Comparison of ENCODE assay signal across 18 cellular contexts in the genomic region with DNA sequence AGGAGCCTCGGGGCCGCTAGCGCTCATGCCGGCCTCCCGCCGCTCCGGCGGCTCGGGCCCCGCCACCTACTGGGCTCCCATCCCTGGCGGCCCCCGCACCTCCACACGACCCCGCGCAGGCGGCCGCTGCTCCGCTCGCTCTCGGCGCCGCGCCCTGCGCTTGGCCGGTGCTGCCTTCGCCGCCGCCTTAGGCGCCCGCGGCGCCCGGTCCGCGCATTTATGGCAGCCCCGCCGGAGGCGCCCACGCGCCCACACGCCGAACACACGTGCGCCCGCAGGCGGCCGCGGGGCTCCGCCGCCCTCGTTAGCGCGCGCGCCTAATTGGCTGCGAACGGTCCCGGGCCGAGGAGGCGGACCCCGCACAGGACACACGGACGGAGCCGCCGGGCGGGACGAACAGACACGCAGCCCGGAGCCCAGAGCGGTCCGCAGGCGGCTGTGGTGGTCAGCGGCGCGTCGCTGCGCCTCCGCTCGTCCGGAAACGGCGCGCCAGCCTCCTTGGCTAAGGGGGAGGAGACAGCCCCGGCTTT. TPM values are rescaled to one million over a fixed set of nuclear protein-coding genes. Genes with fewer than 3 reads are reported as not detected.
DNase-seq lines count a peak whose midpoint lies in the region; ATAC-seq, FAIRE-seq and TF ChIP-seq lines count a peak whose summit lies in the region.
"Had no signal": no experiment of that assay in that cellular context is flagged by ENCODE, and none has a peak within 500 bp of the region (broad histone marks: within the 10 kb centered on the region; RNA-seq: fewer than 3 reads in every experiment).

A gene (minus strand): TSS at position 27 of the 530 bp plus-strand sequence. CDS start 0 bp downstream, at position 27.

- no peak for FAIRE-seq in H1 (lab: Jason Lieb, UNC)

- peak; percentile 31 for DNase-seq in activated T-cell treated with anti-CD3 and anti-CD28 coated beads, Interleukin-2, amount 50 U/mL, for 24 hours
- no peak for DNase-seq in activated T-cell treated with anti-CD3 and anti-CD28 coated beads, Interleukin-2, amount 50 U/mL, for 4 hours
- DNase-seq in H1 (ENCODE audit: low read depth in 1 of 2, low spot score in 2 of 2), result no peak
- DNase-seq in stimulated activated naive B cell treated with anti-CD40 and anti-IgM and Interleukin-4, amounts not matched to agents 10 μg/mL and 1 μg/mL and 100 μg/mL, for 72 hours, result no peak
- DNase-seq in retina, result no peak
- DNase-seq in GM19238 (ENCODE audit: insufficient read length, low spot score), result no peak
- no peak for DNase-seq in Peyer's patch
- DNase-seq: DMS79 treated with DMSO at 0.1 percent for 48 hours, foreskin melanocyte, immature natural killer cell, NCI-H187, NCI-H526, occipital lobe, PC-9 had no signal

- TF ChIP-seq CTCF in H1 (IDR thresholded peaks at IDR 0.05; ENCODE audit: control extremely low read depth in 1 of 3, insufficient read depth in 1 of 3, low read depth in 1 of 3, low read length in 3 of 3) (no peak), Peyer's patch (IDR thresholded peaks at IDR 0.05) (no peak)

- no peak within 1 kb of the TSS for H2BK5ac ChIP-seq in H1 (ENCODE audit: low read depth, low read length)

- no peak within 1 kb of the TSS for H2AFZ ChIP-seq in H1 (ENCODE audit: low read length)
- H2AFZ ChIP-seq: PC-9 had no signal

- H3K27me3 ChIP-seq in H1 (replicated peaks in 1 of 4; ENCODE audit: control insufficient read depth in 3 of 4, extremely low read depth in 1 of 4, insufficient read depth in 3 of 4, low read length in 3 of 4), result peaks cover 81 to 99% (median 98%) of the 10 kb centered on the region in 4 experiments
- peaks cover 0 to 68% of the 10 kb centered on the region in 2 donors for H3K27me3 ChIP-seq in Peyer's patch

- H3K23me2 ChIP-seq in H1 (ENCODE audit: low read depth, low read length), result peaks cover 2% of the 10 kb centered on the region; the same call in 1 of the 2 replicates

- 8% methylated on average over 47 of the region's 84 CpGs; no CpG with 5 or more reads in 1 of the 2 experiments for WGBS in H1 (ENCODE audit: extremely low coverage in 1 of 2, insufficient coverage in 1 of 2, insufficient read length in 1 of 2, insufficient replicate concordance in 2 of 2, low coverage in 1 of 2, low lambda C conversion rate in 2 of 2, missing lambda C conversion rate in 1 of 2), 2 experiments

- no peaks in the 10 kb centered on the region for H3K36me3 Mint-ChIP-seq in activated T-cell treated with anti-CD3 and anti-CD28 coated beads, Interleukin-2, amount 50 U/mL, for 24 hours (ENCODE audit: low read depth)
- H3K36me3 Mint-ChIP-seq in activated T-cell treated with anti-CD3 and anti-CD28 coated beads, Interleukin-2, amount 50 U/mL, for 4 hours (ENCODE audit: insufficient read depth), result no peaks in the 10 kb centered on the region
- H3K36me3 Mint-ChIP-seq in IgD-negative memory B cell, result no peaks in the 10 kb centered on the region
- H3K36me3 Mint-ChIP-seq in stimulated activated naive B cell treated with anti-CD40 and anti-IgM and Interleukin-4, amounts not matched to agents 10 μg/mL and 1 μg/mL and 100 μg/mL, for 72 hours, result peaks cover 4 to 10% of the 10 kb centered on the region in 2 donors
- H3K36me3 Mint-ChIP-seq: immature natural killer cell had no signal

- no peak for ATAC-seq in activated T-cell treated with anti-CD3 and anti-CD28 coated beads, Interleukin-2, amount 50 U/mL, for 4 hours
- ATAC-seq in stimulated activated naive B cell treated with anti-CD40 and anti-IgM and Interleukin-4, amounts not matched to agents 10 μg/mL and 1 μg/mL and 100 μg/mL, for 72 hours (replicated peaks), result no peak

- no peak within 1 kb of the TSS for H3K56ac ChIP-seq in H1 (replicated peaks; ENCODE audit: insufficient read length, low read depth, low read length)

- H3K9me3 ChIP-seq in H1 (ENCODE audit: insufficient read depth in 2 of 2, low read depth in 1 of 2, low read length in 1 of 2), result no peaks in the 10 kb centered on the region; a peak in 1 of 4 replicates
- no peaks in the 10 kb centered on the region for H3K9me3 ChIP-seq in Peyer's patch

- no peak within 1 kb of the TSS for H3K4ac ChIP-seq in H1 (replicated peaks; ENCODE audit: insufficient read length, low read depth, low read length)

- H3K9me3 Mint-ChIP-seq in activated T-cell treated with anti-CD3 and anti-CD28 coated beads, Interleukin-2, amount 50 U/mL, for 24 hours, result no peaks in the 10 kb centered on the region
- no peaks in the 10 kb centered on the region for H3K9me3 Mint-ChIP-seq in activated T-cell treated with anti-CD3 and anti-CD28 coated beads, Interleukin-2, amount 50 U/mL, for 4 hours
- no peaks in the 10 kb centered on the region for H3K9me3 Mint-ChIP-seq in IgD-negative memory B cell
- peaks cover 0 to 1% of the 10 kb centered on the region in 2 donors for H3K9me3 Mint-ChIP-seq in stimulated activated naive B cell treated with anti-CD40 and anti-IgM and Interleukin-4, amounts not matched to agents 10 μg/mL and 1 μg/mL and 100 μg/mL, for 72 hours
- H3K9me3 Mint-ChIP-seq: mesothelial cell of epicardium; stimulated activated naive CD8-positive, alpha-beta T cell treated with anti-CD3 and anti-CD28 coated beads, Interleukin-15, Interleukin-2, amounts not matched to agents 100 ng/mL and 50 ng/mL, for 24 hours had no signal

- no peak within 1 kb of the TSS for H2BK15ac ChIP-seq in H1 (ENCODE audit: low read length)

- H4K5ac ChIP-seq in H1 (ENCODE audit: insufficient read length, low read depth, low read length), result no peak within 1 kb of the TSS

- H3K36me3 ChIP-seq in H1 (ENCODE audit: control insufficient read depth in 2 of 4, insufficient read depth in 4 of 4, low read length in 3 of 4), result peaks cover 0 to 31% (median 0%) of the 10 kb centered on the region in 4 experiments; a peak in 1 of 8 replicates
- no peaks in the 10 kb centered on the region for H3K36me3 ChIP-seq in Peyer's patch

- H3K79me2 ChIP-seq in H1 (ENCODE audit: control insufficient read depth in 1 of 2, insufficient read depth in 2 of 2, low read length in 2 of 2), result no peaks in the 10 kb centered on the region

- no peak within 1 kb of the TSS for H3K23ac ChIP-seq in H1 (ENCODE audit: insufficient read length)

- no peak within 1 kb of the TSS for H3K14ac ChIP-seq in H1 (ENCODE audit: insufficient read length)

- no peak within 1 kb of the TSS for H2BK120ac ChIP-seq in H1 (replicated peaks; ENCODE audit: low read depth, low read length)

- no peak for TF ChIP-seq POLR2A in H1 (IDR thresholded peaks at IDR 0.05; ENCODE audit: control extremely low read depth in 1 of 2, low read depth in 2 of 2, low read length in 2 of 2)
- no peak for TF ChIP-seq POLR2A in Peyer's patch (IDR thresholded peaks at IDR 0.05)

- no peaks in the 10 kb centered on the region for H3K79me1 ChIP-seq in H1 (ENCODE audit: low read depth, low read length)

- H3K4me3 ChIP-seq in H1 (ENCODE audit: extremely low read depth in 1 of 4, insufficient read depth in 2 of 4, low read depth in 3 of 4, low read length in 4 of 4) (peak within 1 kb of the TSS in 2 of 4 experiments; percentile 10 to 65; a peak in 3 of 8 replicates), Peyer's patch (no peak within 1 kb of the TSS)
- H3K4me3 ChIP-seq: PC-9, smooth muscle cell had no signal

- no peak for TF ChIP-seq RAD21 in H1 (IDR thresholded peaks at IDR 0.05 in 1 of 2, conservative IDR thresholded peaks at IDR 0.05 in 1 of 2; ENCODE audit: low read depth in 2 of 2, low read length in 2 of 2)

- H3K27ac Mint-ChIP-seq in activated T-cell treated with anti-CD3 and anti-CD28 coated beads, Interleukin-2, amount 50 U/mL, for 24 hours, result peak within 1 kb of the TSS; percentile 76
- peak within 1 kb of the TSS in 2 of 3 donors; percentile 56 to 67 for H3K27ac Mint-ChIP-seq in IgD-negative memory B cell
- H3K27ac Mint-ChIP-seq in stimulated activated naive B cell treated with anti-CD40 and anti-IgM and Interleukin-4, amounts not matched to agents 10 μg/mL and 1 μg/mL and 100 μg/mL, for 72 hours, result peak within 1 kb of the TSS; percentile 96
- H3K27ac Mint-ChIP-seq: immature natural killer cell; mesothelial cell of epicardium; stimulated activated naive CD8-positive, alpha-beta T cell treated with anti-CD3 and anti-CD28 coated beads, Interleukin-15, Interleukin-2, amounts not matched to agents 100 ng/mL and 50 ng/mL, for 24 hours had no signal

- no peak within 1 kb of the TSS for H4K91ac ChIP-seq in H1 (replicated peaks; ENCODE audit: insufficient read length, low read length)

- H4K20me1 ChIP-seq in H1 (replicated peaks in 1 of 2; ENCODE audit: control insufficient read depth in 1 of 2, insufficient read depth in 2 of 2, low read length in 2 of 2), result peaks cover 11 to 31% of the 10 kb centered on the region in 2 experiments

- H3K27ac ChIP-seq in H1 (ENCODE audit: low read depth, low read length), result no peak within 1 kb of the TSS
- no peak within 1 kb of the TSS for H3K27ac ChIP-seq in Peyer's patch
- H3K27ac ChIP-seq: PC-9 had no signal

- no peak within 1 kb of the TSS for H3K18ac ChIP-seq in H1 (ENCODE audit: extremely low read depth, low read length)

- POLR2A ChIA-PET in H1 (lab: Charles Lee; ENCODE audit: partially characterized antibody), result no interaction called here

- peak within 1 kb of the TSS; percentile 85; the same call in 1 of the 2 replicates for H4K8ac ChIP-seq in H1 (ENCODE audit: extremely low read depth, insufficient read depth, low read length)

- no peak for TF ChIP-seq EP300 in H1 (IDR thresholded peaks at IDR 0.05; ENCODE audit: borderline replicate concordance in 1 of 2, low read depth in 2 of 2, low read length in 2 of 2)

- peak within 1 kb of the TSS; percentile 56 to 65 for H3K4me2 ChIP-seq in H1 (ENCODE audit: insufficient read depth in 1 of 2, low read depth in 2 of 2, low read length in 2 of 2)
- H3K4me2 ChIP-seq: PC-9, smooth muscle cell had no signal

- CTCF ChIA-PET in H1 (lab: Charles Lee; ENCODE audit: partially characterized antibody), result no interaction called here

- no peak within 1 kb of the TSS for H2AK5ac ChIP-seq in H1 (ENCODE audit: low read depth, low read length)

- peaks cover 72% of the 10 kb centered on the region for H3K27me3 Mint-ChIP-seq in activated T-cell treated with anti-CD3 and anti-CD28 coated beads, Interleukin-2, amount 50 U/mL, for 24 hours
- peaks cover 57% of the 10 kb centered on the region for H3K27me3 Mint-ChIP-seq in activated T-cell treated with anti-CD3 and anti-CD28 coated beads, Interleukin-2, amount 50 U/mL, for 4 hours (ENCODE audit: low read depth)
- H3K27me3 Mint-ChIP-seq in IgD-negative memory B cell, result peaks cover 40% of the 10 kb centered on the region
- peaks cover 62 to 74% of the 10 kb centered on the region in 2 donors for H3K27me3 Mint-ChIP-seq in stimulated activated naive B cell treated with anti-CD40 and anti-IgM and Interleukin-4, amounts not matched to agents 10 μg/mL and 1 μg/mL and 100 μg/mL, for 72 hours

- H3K4me3 Mint-ChIP-seq in activated T-cell treated with anti-CD3 and anti-CD28 coated beads, Interleukin-2, amount 50 U/mL, for 24 hours, result no peak within 1 kb of the TSS
- H3K4me3 Mint-ChIP-seq in activated T-cell treated with anti-CD3 and anti-CD28 coated beads, Interleukin-2, amount 50 U/mL, for 4 hours, result no peak within 1 kb of the TSS
- H3K4me3 Mint-ChIP-seq in IgD-negative memory B cell, result peak within 1 kb of the TSS in 1 of 4 donors; percentile 77
- peak within 1 kb of the TSS; percentile 69 to 74 for H3K4me3 Mint-ChIP-seq in stimulated activated naive B cell treated with anti-CD40 and anti-IgM and Interleukin-4, amounts not matched to agents 10 μg/mL and 1 μg/mL and 100 μg/mL, for 72 hours
- H3K4me3 Mint-ChIP-seq: mesothelial cell of epicardium; stimulated activated naive CD8-positive, alpha-beta T cell treated with anti-CD3 and anti-CD28 coated beads, Interleukin-15, Interleukin-2, amounts not matched to agents 100 ng/mL and 50 ng/mL, for 24 hours had no signal

- no peak within 1 kb of the TSS for H2BK12ac ChIP-seq in H1 (ENCODE audit: low read depth, low read length)

- H2BK20ac ChIP-seq in H1 (ENCODE audit: low read length), result no peak within 1 kb of the TSS

- H3K4me1 ChIP-seq in H1 (replicated peaks in 1 of 4; ENCODE audit: control insufficient read depth in 3 of 4, insufficient read depth in 4 of 4, low read length in 3 of 4) (peaks cover 0 to 28% (median 7%) of the 10 kb centered on the region in 4 experiments; a peak in 5 of 7 replicates), Peyer's patch (peaks cover 0 to 35% (median 0%) of the 10 kb centered on the region in 4 donors)

- H3K4me1 Mint-ChIP-seq in activated T-cell treated with anti-CD3 and anti-CD28 coated beads, Interleukin-2, amount 50 U/mL, for 24 hours (ENCODE audit: low read depth), result peaks cover 12% of the 10 kb centered on the region
- peaks cover 10% of the 10 kb centered on the region for H3K4me1 Mint-ChIP-seq in activated T-cell treated with anti-CD3 and anti-CD28 coated beads, Interleukin-2, amount 50 U/mL, for 4 hours (ENCODE audit: low read depth)
- H3K4me1 Mint-ChIP-seq in IgD-negative memory B cell, result peaks cover 0 to 2% (median 0%) of the 10 kb centered on the region in 3 donors
- H3K4me1 Mint-ChIP-seq in stimulated activated naive B cell treated with anti-CD40 and anti-IgM and Interleukin-4, amounts not matched to agents 10 μg/mL and 1 μg/mL and 100 μg/mL, for 72 hours, result peaks cover 16 to 50% of the 10 kb centered on the region in 2 donors
- H3K4me1 Mint-ChIP-seq: immature natural killer cell, mesothelial cell of epicardium had no signal

- H3K9ac ChIP-seq in H1 (replicated peaks in 1 of 4; ENCODE audit: extremely low read depth in 1 of 4, low read depth in 3 of 4, low read length in 3 of 4), result no peak within 1 kb of the TSS

RNA-seq across cellular contexts. Expression of the gene that starts here (rescaled TPM):
- total RNA-seq in activated T-cell treated with anti-CD3 and anti-CD28 coated beads, Interleukin-2, amount 50 U/mL, for 4 hours, result not detected
- polyA plus RNA-seq in IgD-negative memory B cell, result not detected
- total RNA-seq in H1 (2021; fragmentation: NEBNext Ultra II Directional; extraction: Animal tissue kit (Norgen Biotek cat#: 25700)), result not detected in 2 replicates
- polyA plus RNA-seq in H1 (2011; rRNA removed), result not detected in 2 replicates
- not detected for polyA plus RNA-seq in H1 (2011; cell fraction: cytosol; rRNA removed)
- polyA plus RNA-seq in H1 (2011; cell fraction: nucleus; rRNA removed), result not detected
- polyA plus RNA-seq in H1 (2012, experiment 1 of 2), result not detected in 4 replicates
- not detected for polyA plus RNA-seq in H1 (2012, experiment 2 of 2)
- polyA plus RNA-seq in H1 (2013, experiment 1 of 2), result not detected
- not detected for polyA plus RNA-seq in H1 (2013, experiment 2 of 2)
- not detected in 2 replicates for polyA minus RNA-seq in H1 (2011; rRNA and poly(A)+ RNA removed)
- polyA minus RNA-seq in H1 (2011; cell fraction: cytosol; rRNA and poly(A)+ RNA removed), result not detected
- not detected for polyA minus RNA-seq in H1 (2011; cell fraction: nucleus; rRNA and poly(A)+ RNA removed)
- not detected for total RNA-seq in Peyer's patch
- total RNA-seq: mesothelial cell of epicardium, occipital lobe, PC-9, smooth muscle cell had no signal
- polyA plus RNA-seq: immature natural killer cell, smooth muscle cell had no signal

Comparison
In these comparisons a context has a peak if more than half of its experiments do, and no peak if none do; other contexts are left out.
1. H3K4me3 Mint-ChIP-seq: peak in stimulated activated naive B cell treated with anti-CD40 and anti-IgM and Interleukin-4, amounts not matched to agents 10 μg/mL and 1 μg/mL and 100 μg/mL, for 72 hours (2 of 2); none in activated T-cell treated with anti-CD3 and anti-CD28 coated beads, Interleukin-2, amount 50 U/mL, for 24 hours (single experiment) and activated T-cell treated with anti-CD3 and anti-CD28 coated beads, Interleukin-2, amount 50 U/mL, for 4 hours (single experiment).
2. Peak in every context shown above with its lines, with median percentiles within 50 percentile points of each other: H3K27ac Mint-ChIP-seq.